ENCODE assay signal across 30 cellular contexts in the genomic region with DNA sequence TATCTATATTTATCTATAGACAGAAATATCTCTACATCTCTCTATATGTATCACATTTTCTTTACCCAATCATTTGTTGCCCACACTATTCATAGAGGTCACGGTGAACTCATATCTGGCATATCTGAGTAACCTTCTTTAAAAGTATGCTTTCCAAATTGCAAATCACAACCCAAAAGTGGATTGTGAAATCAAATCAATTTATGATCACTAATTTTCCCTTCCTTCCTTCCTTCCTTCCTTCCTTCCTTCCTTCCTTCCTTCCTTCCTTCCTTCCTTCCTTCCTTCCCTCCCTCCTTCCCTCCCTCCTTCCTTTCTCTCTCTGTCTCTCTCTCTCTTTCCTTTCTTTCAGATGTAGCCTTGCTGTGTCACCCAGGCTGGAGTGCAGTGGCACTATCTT.
DNase-seq lines count a peak whose midpoint lies in the region; ATAC-seq and TF ChIP-seq lines count a peak whose summit lies in the region.
"Had no signal": no experiment of that assay in that cellular context is flagged by ENCODE, and none has a peak within 500 bp of the region (broad histone marks: within the 10 kb centered on the region; RNA-seq: fewer than 3 reads in every experiment).

No MANE protein-coding gene starts in this region.

- DNase-seq in A673 (ENCODE audit: low spot score): peak; percentile 93
- DNase-seq in SK-N-MC (ENCODE audit: low read depth, low spot score): peak; percentile 98
- DNase-seq in amniotic stem cell (lab: John Stamatoyannopoulos, UW): no peak
- no peak for DNase-seq in psoas muscle
- no peak for DNase-seq in COR-L47 (lab: John Stamatoyannopoulos, UW)
- DNase-seq: 8988T; ACHN; AML-193; BE2C; C1 segment of cervical spinal cord; Caco-2; Calu3; CD4-positive, alpha-beta memory T cell; CD4-positive, alpha-beta T cell; CD4-positive, CD25-positive, alpha-beta regulatory T cell; CD8-positive, alpha-beta memory T cell; CD8-positive, alpha-beta T cell; DMS 273 treated with DMSO at 0.1 percent for 48 hours; DMS153; DMS53; DMS79; DMS79 treated with DMSO at 0.1 percent for 48 hours; DND-41; EL had no signal

- H3K27ac ChIP-seq in A673 (ENCODE audit: low read depth, low read length, poor library complexity, severe bottlenecking): peak overlapping the region; percentile 97
- H3K27ac ChIP-seq in HEK293 (ENCODE audit: extremely low read depth, low read depth, low read length): no peak overlapping the region
- peak overlapping the region; percentile 100 for H3K27ac ChIP-seq in SK-N-MC
- no peak overlapping the region for H3K27ac ChIP-seq in psoas muscle
- H3K27ac ChIP-seq: 22Rv1; A549; BLaER1; BLaER1 treated with 17β-estradiol and CSF1 and Interleukin-3, amounts not matched to agents 10 nM and 100 nM; C4-2B had no signal

- H3K4me1 ChIP-seq in A673 (ENCODE audit: insufficient read depth, low read length, poor library complexity, severe bottlenecking): peaks cover 91% of the 10 kb centered on the region
- H3K4me1 ChIP-seq in HEK293 (ENCODE audit: control insufficient read depth, insufficient read depth, low read length): no peaks in the 10 kb centered on the region
- H3K4me1 ChIP-seq in psoas muscle: no peaks in the 10 kb centered on the region
- H3K4me1 ChIP-seq: A549; BE2C; BLaER1; BLaER1 treated with 17β-estradiol and CSF1 and Interleukin-3, amounts not matched to agents 10 nM and 100 nM; Caco-2 had no signal

- POLR2A ChIA-PET in A673 (lab: Charles Lee; ENCODE audit: low non-redundant PET): interaction anchor here (0.6 to 2.3 kb wide), 3 partner anchors 14 to 451 kb away, joined by 3 to 11 read pairs (median 8); no protein-coding TSS in a partner anchor
- POLR2A ChIA-PET in HEK293 (lab: Yijun Ruan, JAX): no interaction called here

- no TSS peak for BruUV-seq in A673 (replicated peaks; lab: Mats Ljungman, UMichigan)

- WGBS in psoas muscle, 3 donors: 94 to 100% (median 100%) methylated on average over 1 of the region's 1 CpG

- peak overlapping the region; percentile 75 for H3K9ac ChIP-seq in SK-N-MC (ENCODE audit: insufficient read length)
- H3K9ac ChIP-seq: BLaER1; BLaER1 treated with 17β-estradiol and CSF1 and Interleukin-3, amounts not matched to agents 10 nM and 100 nM had no signal

- intact Hi-C loops in A673 (cut with micrococcal nuclease; ENCODE audit: unreplicated experiment): loop anchor here (1.0 to 2.0 kb wide), 3 partner anchors 13 to 241 kb away; no protein-coding TSS in a partner anchor
- intact Hi-C loops in psoas muscle (cut with DNase I): no loop called here

- ATAC-seq in psoas muscle: no peak
- ATAC-seq: A549; CD8-positive, alpha-beta T cell had no signal

- peaks cover 57% of the 10 kb centered on the region for H3K36me3 ChIP-seq in A673 (ENCODE audit: insufficient read depth, low read length, poor library complexity, severe bottlenecking)
- H3K36me3 ChIP-seq in HEK293 (ENCODE audit: control insufficient read depth in 2 of 2, insufficient read depth in 1 of 2, low read length in 2 of 2): no peaks in the 10 kb centered on the region
- H3K36me3 ChIP-seq in SK-N-MC (ENCODE audit: insufficient read depth, low read length): peaks cover 17% of the 10 kb centered on the region
- H3K36me3 ChIP-seq in psoas muscle (ENCODE audit: insufficient read depth in 1 of 2, low read depth in 1 of 2): no peaks in the 10 kb centered on the region
- H3K36me3 ChIP-seq: BE2C; BLaER1; BLaER1 treated with 17β-estradiol and CSF1 and Interleukin-3, amounts not matched to agents 10 nM and 100 nM had no signal

- no peak overlapping the region for H3K4me3 ChIP-seq in A673 (ENCODE audit: low read depth, low read length, poor library complexity, severe bottlenecking)
- no peak overlapping the region for H3K4me3 ChIP-seq in HEK293 (ENCODE audit: low read depth, low read length)
- no peak overlapping the region for H3K4me3 ChIP-seq in SK-N-MC
- no peak overlapping the region for H3K4me3 ChIP-seq in psoas muscle
- H3K4me3 ChIP-seq: A549; BLaER1; BLaER1 treated with 17β-estradiol and CSF1 and Interleukin-3, amounts not matched to agents 10 nM and 100 nM had no signal

- CTCF ChIA-PET in A673 (lab: Charles Lee) (interaction anchor here (0.9 to 1.2 kb wide), 2 partner anchors 13 to 867 kb away, joined by 7 to 8 read pairs; no protein-coding TSS in a partner anchor), HEK293 (lab: Yijun Ruan, JAX) (no interaction called here)

- no peaks in the 10 kb centered on the region for H3K27me3 ChIP-seq in A673 (replicated peaks; ENCODE audit: insufficient read depth, low read depth, low read length, poor library complexity)
- peaks cover 0 to 2% (median 0%) of the 10 kb centered on the region in 3 donors for H3K27me3 ChIP-seq in psoas muscle (ENCODE audit: insufficient read depth in 3 of 3, low read length in 2 of 3)
- H3K27me3 ChIP-seq: BE2C; BLaER1; BLaER1 treated with 17β-estradiol and CSF1 and Interleukin-3, amounts not matched to agents 10 nM and 100 nM had no signal

- TF ChIP-seq CTCF in A673 (conservative IDR thresholded peaks at IDR 0.05; ENCODE audit: low read depth, low read length) (no peak), HEK293 (tag by site-specific recombination; IDR thresholded peaks at IDR 0.05) (no peak), psoas muscle (IDR thresholded peaks at IDR 0.05) (no peak)

- H3K9me3 ChIP-seq in A673 (ENCODE audit: low read depth, low read length, poor library complexity, severe bottlenecking): no peaks in the 10 kb centered on the region
- H3K9me3 ChIP-seq in HEK293 (ENCODE audit: control insufficient read depth, insufficient read depth, low read depth, low read length): no peaks in the 10 kb centered on the region
- no peaks in the 10 kb centered on the region for H3K9me3 ChIP-seq in SK-N-MC (ENCODE audit: low read depth, low read length)
- no peaks in the 10 kb centered on the region for H3K9me3 ChIP-seq in psoas muscle
- H3K9me3 ChIP-seq: A549; BE2C; BLaER1; BLaER1 treated with 17β-estradiol and CSF1 and Interleukin-3, amounts not matched to agents 10 nM and 100 nM; Caco-2 had no signal

TF ChIP-seq in HEK293, 187 proteins besides CTCF, POLR2A, EP300 and RAD21:
- TF ChIP-seq ZNF132 (tag by site-specific recombination; IDR thresholded peaks at IDR 0.05; ENCODE audit: borderline replicate concordance) (no peak), EGR2 (tag by site-specific recombination; IDR thresholded peaks at IDR 0.05; ENCODE audit: low read depth) (no peak), ZNF366 (tag by site-specific recombination; conservative IDR thresholded peaks at IDR 0.05) (peak; percentile 56; the same call in 1 of the 2 replicates)

Comparison
In these comparisons a context has a peak if more than half of its experiments do, and no peak if none do; other contexts are left out.
1. DNase-seq: peak in A673 (single experiment) and SK-N-MC (single experiment); none in amniotic stem cell (single experiment), psoas muscle (0 of 2) and COR-L47 (single experiment).
2. H3K27ac ChIP-seq: peak in A673 (single experiment) and SK-N-MC (single experiment); none in HEK293 (single experiment) and psoas muscle (single experiment).